38 cellular contexts compared by ENCODE assay signal in the genomic region with DNA sequence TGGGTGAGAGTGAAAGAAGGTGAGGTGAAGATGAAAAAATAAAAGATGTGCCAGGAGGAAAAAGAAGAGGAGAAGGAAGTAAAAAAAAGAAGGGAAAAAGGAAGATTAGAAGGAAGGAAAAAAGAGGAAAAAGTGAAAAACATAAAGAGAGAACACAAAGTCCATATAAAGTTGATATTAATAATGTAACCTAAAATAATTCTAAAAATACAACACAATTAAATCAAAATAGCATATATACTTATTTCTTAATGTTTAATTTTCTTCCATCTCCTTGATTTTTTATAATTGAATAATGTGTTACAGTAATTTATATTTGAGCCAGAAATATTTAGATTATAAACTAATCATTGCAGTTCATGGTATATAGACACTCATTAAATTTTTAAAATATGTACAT.
"Had no signal": no experiment of that assay in that cellular context is flagged by ENCODE, and none has a peak within 500 bp of the region (broad histone marks: within the 10 kb centered on the region; RNA-seq: fewer than 3 reads in every experiment).

No MANE protein-coding gene starts in this region.

- H3K27ac Mint-ChIP-seq: activated B cell treated with CpG ODN at 0.5 μM for 24 hours; activated CD4-positive, alpha-beta memory T cell treated with anti-CD3 and anti-CD28 coated beads for 36 hours; activated CD4-positive, alpha-beta T cell treated with anti-CD3 and anti-CD28 coated beads, Interleukin-2, amount 10 ng/mL, durations not matched to agents 24 days and 14 days; activated CD8-positive, alpha-beta memory T cell treated with anti-CD3 and anti-CD28 coated beads, Interleukin-2, amount 10 ng/mL, durations not matched to agents 7 days and 5 days; activated CD8-positive, alpha-beta T cell treated with anti-CD3 and anti-CD28 coated beads, Interleukin-2, amount 10 ng/mL, durations not matched to agents 7 days and 5 days; activated naive CD4-positive, alpha-beta T cell treated with anti-CD3 and anti-CD28 coated beads, Interleukin-2, amount 10 ng/mL, durations not matched to agents 7 days and 5 days; activated naive CD4-positive, alpha-beta T cell treated with anti-CD3 and anti-CD28 coated beads, Interleukin-2, amount 50 U/mL, for 24 hours; activated naive CD8-positive, alpha-beta T cell; activated naive CD8-positive, alpha-beta T cell treated with anti-CD3 and anti-CD28 coated beads, Interleukin-2, amount 10 ng/mL, durations not matched to agents 7 days and 5 days; activated naive CD8-positive, alpha-beta T cell treated with anti-CD3 and anti-CD28 coated beads, Interleukin-2, amount 50 U/mL, for 24 hours; activated T-cell treated with anti-CD3 and anti-CD28 coated beads, Interleukin-2, amount 50 U/mL, for 24 hours; activated T-helper 2 cell treated with anti-CD3 and anti-CD28 coated beads, Interferon-gamma antibody, Interleukin-2, Interleukin-4, amounts not matched to agents 10 μg/mL and 5 μg/mL and 100 μg/mL, durations not matched to agents 14 hours and 24 hours and 36 hours; brain; T-helper 1 cell treated with Interleukin-12 subunit alpha and Interleukin-12 subunit beta and Interleukin-4 antibody, amounts not matched to agents 30 μg/mL and 1 μg/mL, for 36 hours; T-helper 2 cell treated with Interferon-gamma antibody and Interleukin-4, amounts not matched to agents 5 μg/mL and 100 μg/mL, for 36 hours had no signal

- H3K4me3 Mint-ChIP-seq: activated B cell treated with CpG ODN at 0.5 μM for 24 hours; activated CD4-positive, alpha-beta memory T cell treated with anti-CD3 and anti-CD28 coated beads for 36 hours; activated CD4-positive, alpha-beta T cell treated with anti-CD3 and anti-CD28 coated beads, Interleukin-2, amount 10 ng/mL, durations not matched to agents 24 days and 14 days; activated CD8-positive, alpha-beta memory T cell treated with anti-CD3 and anti-CD28 coated beads, Interleukin-2, amount 10 ng/mL, durations not matched to agents 7 days and 5 days; activated CD8-positive, alpha-beta T cell treated with anti-CD3 and anti-CD28 coated beads, Interleukin-2, amount 10 ng/mL, durations not matched to agents 7 days and 5 days; activated naive CD4-positive, alpha-beta T cell treated with anti-CD3 and anti-CD28 coated beads, Interleukin-2, amount 10 ng/mL, durations not matched to agents 7 days and 5 days; activated naive CD4-positive, alpha-beta T cell treated with anti-CD3 and anti-CD28 coated beads, Interleukin-2, amount 50 U/mL, for 24 hours; activated naive CD8-positive, alpha-beta T cell; activated naive CD8-positive, alpha-beta T cell treated with anti-CD3 and anti-CD28 coated beads, Interleukin-2, amount 10 ng/mL, durations not matched to agents 7 days and 5 days; activated naive CD8-positive, alpha-beta T cell treated with anti-CD3 and anti-CD28 coated beads, Interleukin-2, amount 50 U/mL, for 24 hours; activated T-cell treated with anti-CD3 and anti-CD28 coated beads, Interleukin-2, amount 50 U/mL, for 24 hours; brain; central memory CD8-positive, alpha-beta T cell; T-helper 1 cell treated with Interleukin-12 subunit alpha and Interleukin-12 subunit beta and Interleukin-4 antibody, amounts not matched to agents 30 μg/mL and 1 μg/mL, for 36 hours; T-helper 2 cell treated with Interferon-gamma antibody and Interleukin-4, amounts not matched to agents 5 μg/mL and 100 μg/mL, for 36 hours had no signal

- H3K4me1 Mint-ChIP-seq: activated B cell treated with CpG ODN at 0.5 μM for 24 hours; activated CD4-positive, alpha-beta T cell treated with anti-CD3 and anti-CD28 coated beads, Interleukin-2, amount 10 ng/mL, durations not matched to agents 24 days and 14 days; activated CD8-positive, alpha-beta memory T cell treated with anti-CD3 and anti-CD28 coated beads, Interleukin-2, amount 10 ng/mL, durations not matched to agents 7 days and 5 days; activated naive CD4-positive, alpha-beta T cell treated with anti-CD3 and anti-CD28 coated beads, Interleukin-2, amount 10 ng/mL, durations not matched to agents 7 days and 5 days; activated naive CD4-positive, alpha-beta T cell treated with anti-CD3 and anti-CD28 coated beads, Interleukin-2, amount 50 U/mL, for 24 hours; activated naive CD8-positive, alpha-beta T cell treated with anti-CD3 and anti-CD28 coated beads, Interleukin-2, amount 10 ng/mL, durations not matched to agents 7 days and 5 days; activated naive CD8-positive, alpha-beta T cell treated with anti-CD3 and anti-CD28 coated beads, Interleukin-2, amount 50 U/mL, for 24 hours; brain; central memory CD8-positive, alpha-beta T cell had no signal

- H3K27me3 ChIP-seq: ascending aorta, cardiac muscle cell had no signal

- DNase-seq: activated B cell treated with CpG ODN at 0.5 μM for 24 hours; activated CD4-positive, alpha-beta memory T cell treated with anti-CD3 and anti-CD28 coated beads for 36 hours; activated CD4-positive, alpha-beta T cell treated with anti-CD3 and anti-CD28 coated beads for 4 hours; activated CD4-positive, alpha-beta T cell treated with anti-CD3 and anti-CD28 coated beads, Interleukin-2, amount 10 ng/mL, durations not matched to agents 24 days and 14 days; activated CD4-positive, alpha-beta T cell treated with anti-CD3 and anti-CD28 coated beads, Interleukin-2, amount 50 U/mL, for 1 hour; activated CD4-positive, alpha-beta T cell treated with anti-CD3 and anti-CD28 coated beads, Interleukin-2, amount 50 U/mL, for 4 hours; activated CD4-positive, CD25-positive, alpha-beta regulatory T cell treated with anti-CD3 and anti-CD28 coated beads, Interleukin-2, amount 50 U/mL, for 72 hours; activated CD8-positive, alpha-beta memory T cell treated with anti-CD3 and anti-CD28 coated beads for 24 hours; activated CD8-positive, alpha-beta memory T cell treated with anti-CD3 and anti-CD28 coated beads, Interleukin-2, amount 10 ng/mL, durations not matched to agents 7 days and 5 days; activated CD8-positive, alpha-beta memory T cell treated with anti-CD3 and anti-CD28 coated beads, Interleukin-2, amount 50 U/mL, for 48 hours; activated CD8-positive, alpha-beta T cell treated with anti-CD3 and anti-CD28 coated beads, Interleukin-2, amount 10 ng/mL, durations not matched to agents 7 days and 5 days; activated effector memory CD4-positive, alpha-beta T cell treated with Interleukin-2 at 50 U/mL for 16 hours; activated gamma-delta T cell; activated naive CD4-positive, alpha-beta T cell treated with anti-CD3 and anti-CD28 coated beads, Interleukin-2, amount 10 ng/mL, durations not matched to agents 7 days and 5 days; activated naive CD4-positive, alpha-beta T cell treated with Interleukin-2 at 50 U/mL for 16 hours; activated naive CD8-positive, alpha-beta T cell treated with anti-CD3 and anti-CD28 coated beads, Interleukin-2, amount 10 ng/mL, durations not matched to agents 7 days and 5 days; activated naive CD8-positive, alpha-beta T cell treated with anti-CD3 and anti-CD28 coated beads, Interleukin-2, amount 50 U/mL, for 24 hours; activated T-cell treated with anti-CD3 and anti-CD28 coated beads, Interleukin-2, amount 50 U/mL, for 24 hours; activated T-cell treated with anti-CD3 and anti-CD28 coated beads, Interleukin-2, amount 50 U/mL, for 48 hours; amygdala; anterior cingulate cortex; caudate nucleus; cerebellar nuclear complex; T-helper 1 cell; T-helper 2 cell; T-helper 9 cell had no signal

- H3K4me1 ChIP-seq: ascending aorta had no signal

- ATAC-seq: activated CD8-positive, alpha-beta memory T cell treated with anti-CD3 and anti-CD28 coated beads, Interleukin-2, amount 10 ng/mL, durations not matched to agents 7 days and 5 days; activated CD8-positive, alpha-beta T cell treated with anti-CD3 and anti-CD28 coated beads, Interleukin-2, amount 10 ng/mL, durations not matched to agents 7 days and 5 days; activated naive CD8-positive, alpha-beta T cell treated with anti-CD3 and anti-CD28 coated beads, Interleukin-2, amount 50 U/mL, for 24 hours had no signal

- H3K9me3 ChIP-seq: ascending aorta had no signal

- H3K36me3 Mint-ChIP-seq: activated CD4-positive, alpha-beta memory T cell treated with anti-CD3 and anti-CD28 coated beads for 36 hours; activated CD8-positive, alpha-beta memory T cell treated with anti-CD3 and anti-CD28 coated beads, Interleukin-2, amount 10 ng/mL, durations not matched to agents 7 days and 5 days; activated naive CD4-positive, alpha-beta T cell treated with anti-CD3 and anti-CD28 coated beads, Interleukin-2, amount 10 ng/mL, durations not matched to agents 7 days and 5 days; activated naive CD4-positive, alpha-beta T cell treated with anti-CD3 and anti-CD28 coated beads, Interleukin-2, amount 50 U/mL, for 24 hours; activated naive CD8-positive, alpha-beta T cell; activated naive CD8-positive, alpha-beta T cell treated with anti-CD3 and anti-CD28 coated beads, Interleukin-2, amount 10 ng/mL, durations not matched to agents 7 days and 5 days; brain had no signal

- H3K4me3 ChIP-seq: ascending aorta, cardiac muscle cell had no signal

- FAIRE-seq: bronchial epithelial cell, TTC549 had no signal

- H3K27me3 Mint-ChIP-seq: activated B cell treated with CpG ODN at 0.5 μM for 24 hours; activated CD4-positive, alpha-beta memory T cell treated with anti-CD3 and anti-CD28 coated beads for 36 hours; activated CD4-positive, alpha-beta T cell treated with anti-CD3 and anti-CD28 coated beads, Interleukin-2, amount 10 ng/mL, durations not matched to agents 24 days and 14 days; activated CD8-positive, alpha-beta memory T cell treated with anti-CD3 and anti-CD28 coated beads, Interleukin-2, amount 10 ng/mL, durations not matched to agents 7 days and 5 days; activated naive CD4-positive, alpha-beta T cell treated with anti-CD3 and anti-CD28 coated beads, Interleukin-2, amount 10 ng/mL, durations not matched to agents 7 days and 5 days; activated naive CD4-positive, alpha-beta T cell treated with anti-CD3 and anti-CD28 coated beads, Interleukin-2, amount 50 U/mL, for 24 hours; activated naive CD8-positive, alpha-beta T cell; activated naive CD8-positive, alpha-beta T cell treated with anti-CD3 and anti-CD28 coated beads, Interleukin-2, amount 10 ng/mL, durations not matched to agents 7 days and 5 days; activated naive CD8-positive, alpha-beta T cell treated with anti-CD3 and anti-CD28 coated beads, Interleukin-2, amount 50 U/mL, for 24 hours; activated T-cell treated with anti-CD3 and anti-CD28 coated beads, Interleukin-2, amount 50 U/mL, for 24 hours; brain; central memory CD8-positive, alpha-beta T cell had no signal

- H3K36me3 ChIP-seq: ascending aorta, cardiac muscle cell had no signal

- H3K27ac ChIP-seq: ascending aorta, cardiac muscle cell, VCaP had no signal
